23 cellular contexts compared by ENCODE assay signal in genomic region chr3:177604181-177604580, GRCh38.
"Had no signal": no experiment of that assay in that cellular context is flagged by ENCODE, and none has a peak within 500 bp of the region (broad histone marks: within the 10 kb centered on the region; RNA-seq: fewer than 3 reads in every experiment).

No MANE protein-coding gene starts in this region.

- H3K27ac ChIP-seq: colonic mucosa, tibial artery had no signal

- H3K27ac Mint-ChIP-seq: activated CD4-positive, alpha-beta memory T cell treated with anti-CD3 and anti-CD28 coated beads for 36 hours; activated naive CD4-positive, alpha-beta T cell treated with anti-CD3 and anti-CD28 coated beads for 36 hours; activated naive CD8-positive, alpha-beta T cell treated with anti-CD3 and anti-CD28 coated beads, Interleukin-2, amount 10 ng/mL, durations not matched to agents 7 days and 5 days; activated T-cell treated with anti-CD3 and anti-CD28 coated beads, Interleukin-2, amount 50 U/mL, for 72 hours; endodermal cell had no signal

- H3K4me3 Mint-ChIP-seq: activated CD4-positive, alpha-beta memory T cell treated with anti-CD3 and anti-CD28 coated beads for 36 hours; activated naive CD4-positive, alpha-beta T cell treated with anti-CD3 and anti-CD28 coated beads for 36 hours; activated naive CD8-positive, alpha-beta T cell treated with anti-CD3 and anti-CD28 coated beads, Interleukin-2, amount 10 ng/mL, durations not matched to agents 7 days and 5 days; activated T-cell treated with anti-CD3 and anti-CD28 coated beads, Interleukin-2, amount 50 U/mL, for 72 hours; endodermal cell; memory B cell; T-helper 17 cell had no signal

- H3K27me3 Mint-ChIP-seq: activated CD4-positive, alpha-beta memory T cell treated with anti-CD3 and anti-CD28 coated beads for 36 hours; activated naive CD8-positive, alpha-beta T cell treated with anti-CD3 and anti-CD28 coated beads, Interleukin-2, amount 10 ng/mL, durations not matched to agents 7 days and 5 days; memory B cell; naive B cell; T-helper 17 cell had no signal

- H3K36me3 Mint-ChIP-seq: memory B cell, naive B cell had no signal

- H3K9me3 ChIP-seq: breast epithelium, colonic mucosa, gastroesophageal sphincter, mucosa of descending colon, tibial artery had no signal

- DNase-seq: activated CD4-positive, alpha-beta memory T cell treated with anti-CD3 and anti-CD28 coated beads for 36 hours; activated CD4-positive, alpha-beta T cell treated with anti-CD3 and anti-CD28 coated beads for 48 hours; activated effector memory CD4-positive, alpha-beta T cell treated with Interleukin-2 at 50 U/mL for 16 hours; activated naive CD4-positive, alpha-beta T cell treated with anti-CD3 and anti-CD28 coated beads for 36 hours; activated naive CD8-positive, alpha-beta T cell treated with anti-CD3 and anti-CD28 coated beads, Interleukin-2, amount 10 ng/mL, durations not matched to agents 7 days and 5 days; activated T-cell treated with anti-CD3 and anti-CD28 coated beads, Interleukin-2, amount 50 U/mL, for 72 hours; amniotic stem cell; colonic mucosa; endodermal cell; head of caudate nucleus; hypothalamus; left cardiac atrium; mucosa of descending colon; naive B cell; nucleus accumbens; stimulated activated CD4-positive, alpha-beta T cell treated with anti-CD3 and anti-CD28 coated beads, Interleukin-2, amount 100 ng/mL, for 48 hours; stimulated activated CD8-positive, alpha-beta memory T cell treated with anti-CD3 and anti-CD28 coated beads, Interleukin-4, amount 100 ng/mL, for 48 hours; stimulated activated naive CD4-positive, alpha-beta T cell treated with Interleukin-2 at 50 U/mL for 16 hours; T-helper 17 cell; tibial artery had no signal

- H3K36me3 ChIP-seq: breast epithelium, colonic mucosa, gastroesophageal sphincter, tibial artery had no signal

- H3K4me3 ChIP-seq: breast epithelium, colonic mucosa, gastroesophageal sphincter, mucosa of descending colon, tibial artery had no signal

- H3K27me3 ChIP-seq: breast epithelium, colonic mucosa, gastroesophageal sphincter, tibial artery had no signal
